ENCODE assay signal across 1 cellular context in genomic region chr2:109322111-109322510, GRCh38.
A peak's percentile ranks its signal among the peaks of the same experiment; 100 is the strongest.
TF ChIP-seq lines count a peak whose summit lies in the region.

No MANE protein-coding gene starts in this region.

TF ChIP-seq in IMR-90, 13 proteins besides CTCF, POLR2A, EP300 and RAD21:
- TF ChIP-seq MAFK (IDR thresholded peaks at IDR 0.05; ENCODE audit: low read depth, low read length) (no peak), CEBPB (IDR thresholded peaks at IDR 0.05; ENCODE audit: low read depth, low read length) (peak; percentile 84), NFE2L2 (IDR thresholded peaks at IDR 0.05; ENCODE audit: low read depth, low read length) (peak; percentile 22; the same call in 1 of the 2 replicates), FOS (IDR thresholded peaks at IDR 0.05; ENCODE audit: low read depth, low read length) (no peak), SMC3 (IDR thresholded peaks at IDR 0.05; ENCODE audit: low read depth, low read length) (0 out of 2 replicates have a peak, but pooled peaks have one; percentile 25), MXI1 (IDR thresholded peaks at IDR 0.05; ENCODE audit: borderline replicate concordance, low read depth, low read length) (peak; percentile 66; the same call in 1 of the 2 replicates), ELK1 (IDR thresholded peaks at IDR 0.05; ENCODE audit: borderline replicate concordance, low read depth, low read length) (no peak), RFX5 (IDR thresholded peaks at IDR 0.05; ENCODE audit: low read depth, low read length) (no peak), RCOR1 (IDR thresholded peaks at IDR 0.05; ENCODE audit: insufficient replicate concordance, low read length) (no peak), MAZ (IDR thresholded peaks at IDR 0.05; ENCODE audit: borderline replicate concordance, low read depth, low read length) (no peak), BHLHE40 (IDR thresholded peaks at IDR 0.05; ENCODE audit: low read depth, low read length) (peak; percentile 75), USF2 (IDR thresholded peaks at IDR 0.05; ENCODE audit: low read depth, low read length) (no peak), CHD1 (IDR thresholded peaks at IDR 0.05; ENCODE audit: low read depth, low read length) (no peak)
TF ChIP-seq in IMR-90: peak in this region for 5.
